17 cellular contexts compared by ENCODE assay signal in genomic region chr14:73913256-73913655, GRCh38. TPM values are rescaled to one million over a fixed set of nuclear protein-coding genes. Genes with fewer than 3 reads are reported as not detected.
A peak's percentile ranks its signal among the peaks of the same experiment; 100 is the strongest.
DNase-seq lines count a peak whose midpoint lies in the region; TF ChIP-seq lines count a peak whose summit lies in the region.
"Had no signal": no experiment of that assay in that cellular context is flagged by ENCODE, and none has a peak within 500 bp of the region (broad histone marks: within the 10 kb centered on the region; RNA-seq: fewer than 3 reads in every experiment).

No MANE protein-coding gene starts in this region.

- no peaks in the 10 kb centered on the region for H3K4me1 Mint-ChIP-seq in nephron progenitor cell
- peaks cover 5 to 16% of the 10 kb centered on the region in 2 donors for H3K4me1 Mint-ChIP-seq in immature natural killer cell
- H3K4me1 Mint-ChIP-seq: GM23338 had no signal

- H3K36me3 Mint-ChIP-seq in nephron progenitor cell (ENCODE audit: low read depth) (peaks cover 71% of the 10 kb centered on the region), immature natural killer cell (peaks cover 49 to 56% (median 55%) of the 10 kb centered on the region in 3 donors)

- peak; percentile 22 for DNase-seq in EH (ENCODE audit: low read depth)
- DNase-seq in amniotic epithelial cell (ENCODE audit: low read depth) = peak; percentile 90
- peak; percentile 77 for DNase-seq in choroid plexus epithelial cell (ENCODE audit: low read depth)
- peak; percentile 57 for DNase-seq in non-pigmented ciliary epithelial cell (ENCODE audit: low read depth)
- no peak for DNase-seq in nephron progenitor cell
- DNase-seq in SIG-M5 (lab: John Stamatoyannopoulos, UW) = no peak
- no peak for DNase-seq in immature natural killer cell
- DNase-seq: CD4-positive, CD25-positive, alpha-beta regulatory T cell; HCEC 1CT; KG1; NCI-H1092; NCI-H1436 treated with DMSO at 0.1 percent for 48 hours; NCI-H2029; NCI-H524 treated with DMSO at 0.1 percent for 48 hours; NCI-H82 had no signal

- no peak overlapping the region for H3K4me3 ChIP-seq in choroid plexus epithelial cell (ENCODE audit: low read depth, low read length)
- H3K4me3 ChIP-seq: A549, GM23338 had no signal

- H3K9me3 Mint-ChIP-seq in nephron progenitor cell (peaks cover 12% of the 10 kb centered on the region), immature natural killer cell (no peaks in the 10 kb centered on the region)

- H3K4me3 Mint-ChIP-seq in nephron progenitor cell = no peak overlapping the region
- H3K4me3 Mint-ChIP-seq in immature natural killer cell = no peak overlapping the region
- H3K4me3 Mint-ChIP-seq: CD4-positive, CD25-positive, alpha-beta regulatory T cell; GM23338 had no signal

- no peak overlapping the region for H3K27ac Mint-ChIP-seq in nephron progenitor cell
- H3K27ac Mint-ChIP-seq in immature natural killer cell = no peak overlapping the region
- H3K27ac Mint-ChIP-seq: GM23338 had no signal

- H3K27me3 Mint-ChIP-seq in nephron progenitor cell (ENCODE audit: low read depth, poor library complexity) = no peaks in the 10 kb centered on the region
- peaks cover 1 to 2% (median 1%) of the 10 kb centered on the region in 3 donors for H3K27me3 Mint-ChIP-seq in immature natural killer cell (ENCODE audit: low read depth in 3 of 3)
- H3K27me3 Mint-ChIP-seq: CD4-positive, CD25-positive, alpha-beta regulatory T cell had no signal

- no peak for TF ChIP-seq CTCF in choroid plexus epithelial cell (conservative IDR thresholded peaks at IDR 0.05; ENCODE audit: low read depth, low read length)
- no peak for TF ChIP-seq CTCF in nephron progenitor cell (IDR thresholded peaks at IDR 0.05)

RNA-seq across cellular contexts. Expression of gene ZNF410, which starts 26.6 kb away (rescaled TPM):
- 10 to 100 TPM; 72.6 to 88.0 (median 86.1) TPM for polyA plus RNA-seq in immature natural killer cell

RNA-seq across cellular contexts. Expression of gene FAM161B, which starts 36.6 kb away (rescaled TPM):
- 1 to 10 TPM in 2 of 3 donors, under 1 TPM in 1; 0.91 to 3.6 (median 1.6) TPM for polyA plus RNA-seq in immature natural killer cell

RNA-seq across cellular contexts. Expression of gene COQ6, which starts 36.8 kb away (rescaled TPM):
- polyA plus RNA-seq in immature natural killer cell = 10 to 100 TPM; 11.2 to 16.6 (median 16.1) TPM

Comparison
In these comparisons a context has a peak if more than half of its experiments do, and no peak if none do; other contexts are left out.
1. DNase-seq: peak in EH (single experiment), amniotic epithelial cell (single experiment), choroid plexus epithelial cell (single experiment) and non-pigmented ciliary epithelial cell (single experiment); none in nephron progenitor cell (single experiment), SIG-M5 (single experiment) and immature natural killer cell (0 of 3).